19 cellular contexts compared by ENCODE assay signal in the genomic region with DNA sequence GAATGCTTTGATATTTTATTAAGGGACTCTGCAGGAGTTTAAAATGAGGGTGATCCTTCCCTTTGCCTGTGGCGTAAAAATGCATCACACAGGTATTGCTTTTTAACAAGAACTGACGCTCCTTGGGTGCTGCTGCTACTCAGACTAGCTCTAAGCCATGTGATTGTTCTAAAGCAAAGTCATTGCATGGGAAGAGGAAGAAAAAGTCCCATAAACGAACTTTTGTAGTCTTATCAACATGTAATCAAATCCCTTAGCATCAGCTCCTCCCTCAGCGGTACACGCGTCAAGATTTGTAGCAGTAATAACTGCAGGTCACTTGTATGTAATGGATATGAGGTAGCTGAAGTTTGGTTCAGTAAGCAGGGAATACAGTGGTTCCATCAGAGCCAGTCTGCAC. TPM values are rescaled to one million over a fixed set of nuclear protein-coding genes. Genes with fewer than 3 reads are reported as not detected.
DNase-seq lines count a peak whose midpoint lies in the region; ATAC-seq and TF ChIP-seq lines count a peak whose summit lies in the region.
"Had no signal": no experiment of that assay in that cellular context is flagged by ENCODE, and none has a peak within 500 bp of the region (broad histone marks: within the 10 kb centered on the region; RNA-seq: fewer than 3 reads in every experiment).

No MANE protein-coding gene starts in this region.

- TF ChIP-seq RAD21 in HCT116 (IDR thresholded peaks at IDR 0.05; ENCODE audit: low read depth) = no peak

- H3K4me2 ChIP-seq in HCT116 (ENCODE audit: low read length) = peak overlapping the region; percentile 4; the same call in 1 of the 2 replicates

- TF ChIP-seq CTCF in HCT116 (IDR thresholded peaks at IDR 0.05 in 2 of 3, conservative IDR thresholded peaks at IDR 0.05 in 1 of 3; ENCODE audit: borderline replicate concordance in 1 of 3, insufficient read depth in 1 of 3, low read depth in 2 of 3, low read length in 2 of 3) = no peak

- RAD21 ChIA-PET in HCT116 (lab: Charles Lee; ENCODE audit: low non-redundant PET in 1 of 2, low total read pairs in 2 of 2, uncharacterized antibody in 2 of 2, unreplicated experiment in 2 of 2) = no interaction called here

- POLR2A ChIA-PET in HCT116 (lab: Charles Lee) = no interaction called here

- H3K4me3 ChIP-seq in HCT116 (replicated peaks in 1 of 2; ENCODE audit: low read depth in 1 of 2, low read length in 2 of 2) = no peak overlapping the region
- H3K4me3 ChIP-seq: MG63 had no signal

- H3K9me3 ChIP-seq in HCT116 (ENCODE audit: control insufficient read depth in 1 of 2, insufficient read depth in 1 of 2, low read depth in 1 of 2, low read length in 2 of 2) = no peaks in the 10 kb centered on the region
- H3K9me3 ChIP-seq: MG63 had no signal

- H3K4me1 ChIP-seq in HCT116 (ENCODE audit: control insufficient read depth in 1 of 2, insufficient read depth in 2 of 2, low read length in 2 of 2) = peaks cover 4 to 22% of the 10 kb centered on the region in 2 experiments; a peak in 3 of 4 replicates

- H3K27me3 ChIP-seq in HCT116 (ENCODE audit: insufficient read depth, low read length) = no peaks in the 10 kb centered on the region
- H3K27me3 ChIP-seq: MG63 had no signal

- H3K9ac ChIP-seq in HCT116 (ENCODE audit: low read length) = no peak overlapping the region

- peak; percentile 47 for DNase-seq in CD1c-positive myeloid dendritic cell (ENCODE audit: extremely low spot score)
- DNase-seq in HCT116 (ENCODE audit: low read depth, low spot score) = no peak
- DNase-seq in SW480 (ENCODE audit: low spot score) = peak; percentile 23
- DNase-seq in left kidney (ENCODE audit: low read depth, low spot score) = peak; percentile 89
- no peak for DNase-seq in activated CD4-positive, CD25-positive, alpha-beta regulatory T cell treated with anti-CD3 and anti-CD28 coated beads, Interleukin-2, amount 50 U/mL, for 72 hours
- no peak for DNase-seq in NCI-H2107 treated with DMSO at 0.1 percent for 48 hours (lab: John Stamatoyannopoulos, UW; ENCODE audit: unreplicated experiment)
- DNase-seq: COR-L47; DMS53; KG1; MG63; NCI-H1105 treated with DMSO at 0.1 percent for 48 hours; NCI-H1694 treated with DMSO at 0.1 percent for 48 hours; NCI-H2107; NCI-H446 treated with DMSO at 0.1 percent for 48 hours; NK-92 treated with Interleukin-12 subunit alpha and Interleukin-12 subunit beta, amount 100 ng/mL, for 24 hours; PC-3; SW 1271 had no signal

- CTCF ChIA-PET in HCT116 (lab: Charles Lee) = interaction anchor here (4.6 kb wide), 1 partner anchor 154 kb away, joined by 36 read pairs; no protein-coding TSS in a partner anchor

- no peak overlapping the region for H3K27ac ChIP-seq in HCT116 (ENCODE audit: low read depth, low read length)
- H3K27ac ChIP-seq: RWPE1 had no signal

- BruUV-seq in HCT116 (replicated peaks; lab: Mats Ljungman, UMichigan) = no TSS peak

- H3K36me3 ChIP-seq in HCT116 (ENCODE audit: control insufficient read depth in 1 of 2, insufficient read depth in 2 of 2, low read length in 2 of 2) = no peaks in the 10 kb centered on the region
- H3K36me3 ChIP-seq: MG63 had no signal

- ATAC-seq in HCT116 = no peak
- no peak for ATAC-seq in GM21447 (IDR thresholded peaks at IDR 0.05; ENCODE audit: unreplicated experiment)
- ATAC-seq: PC-3 had no signal

- no peaks in the 10 kb centered on the region for H3K9me2 ChIP-seq in HCT116 (ENCODE audit: insufficient read depth)

- no peaks in the 10 kb centered on the region for H4K20me1 ChIP-seq in HCT116 (ENCODE audit: insufficient read depth)

- intact Hi-C loops in HCT116 (cut with micrococcal nuclease) = loop anchor here (10.0 kb wide), 1 partner anchor 591 kb away; no protein-coding TSS in a partner anchor

- TF ChIP-seq POLR2A in HCT116 (IDR thresholded peaks at IDR 0.05; ENCODE audit: borderline replicate concordance, extremely low read depth, insufficient read depth, insufficient read length) = no peak

- no peak overlapping the region for H2AFZ ChIP-seq in HCT116 (ENCODE audit: low read depth, low read length, poor library complexity, severe bottlenecking)

- H3K79me2 ChIP-seq in HCT116 (ENCODE audit: insufficient read depth, low read length) = no peaks in the 10 kb centered on the region

TF ChIP-seq in HCT116, 20 proteins besides CTCF, POLR2A, EP300 and RAD21:
- no peak for TF ChIP-seq ELF1 (IDR thresholded peaks at IDR 0.05; ENCODE audit: borderline replicate concordance, low read depth)
- TF ChIP-seq SRF (IDR thresholded peaks at IDR 0.05; ENCODE audit: low read depth) = no peak
- TF ChIP-seq CEBPB (IDR thresholded peaks at IDR 0.05; ENCODE audit: low read depth) = no peak
- no peak for TF ChIP-seq SIN3A (IDR thresholded peaks at IDR 0.05; ENCODE audit: low read depth)
- TF ChIP-seq POLR2AphosphoS5 (IDR thresholded peaks at IDR 0.05; ENCODE audit: low read depth, low read length) = no peak
- TF ChIP-seq, protein P1, sequence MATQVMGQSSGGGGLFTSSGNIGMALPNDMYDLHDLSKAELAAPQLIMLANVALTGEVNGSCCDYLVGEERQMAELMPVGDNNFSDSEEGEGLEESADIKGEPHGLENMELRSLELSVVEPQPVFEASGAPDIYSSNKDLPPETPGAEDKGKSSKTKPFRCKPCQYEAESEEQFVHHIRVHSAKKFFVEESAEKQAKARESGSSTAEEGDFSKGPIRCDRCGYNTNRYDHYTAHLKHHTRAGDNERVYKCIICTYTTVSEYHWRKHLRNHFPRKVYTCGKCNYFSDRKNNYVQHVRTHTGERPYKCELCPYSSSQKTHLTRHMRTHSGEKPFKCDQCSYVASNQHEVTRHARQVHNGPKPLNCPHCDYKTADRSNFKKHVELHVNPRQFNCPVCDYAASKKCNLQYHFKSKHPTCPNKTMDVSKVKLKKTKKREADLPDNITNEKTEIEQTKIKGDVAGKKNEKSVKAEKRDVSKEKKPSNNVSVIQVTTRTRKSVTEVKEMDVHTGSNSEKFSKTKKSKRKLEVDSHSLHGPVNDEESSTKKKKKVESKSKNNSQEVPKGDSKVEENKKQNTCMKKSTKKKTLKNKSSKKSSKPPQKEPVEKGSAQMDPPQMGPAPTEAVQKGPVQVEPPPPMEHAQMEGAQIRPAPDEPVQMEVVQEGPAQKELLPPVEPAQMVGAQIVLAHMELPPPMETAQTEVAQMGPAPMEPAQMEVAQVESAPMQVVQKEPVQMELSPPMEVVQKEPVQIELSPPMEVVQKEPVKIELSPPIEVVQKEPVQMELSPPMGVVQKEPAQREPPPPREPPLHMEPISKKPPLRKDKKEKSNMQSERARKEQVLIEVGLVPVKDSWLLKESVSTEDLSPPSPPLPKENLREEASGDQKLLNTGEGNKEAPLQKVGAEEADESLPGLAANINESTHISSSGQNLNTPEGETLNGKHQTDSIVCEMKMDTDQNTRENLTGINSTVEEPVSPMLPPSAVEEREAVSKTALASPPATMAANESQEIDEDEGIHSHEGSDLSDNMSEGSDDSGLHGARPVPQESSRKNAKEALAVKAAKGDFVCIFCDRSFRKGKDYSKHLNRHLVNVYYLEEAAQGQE (IDR thresholded peaks at IDR 0.05; ENCODE audit: low read depth) = no peak
TF ChIP-seq in HCT116: peak in this region for 0.

RNA-seq across cellular contexts. Expression of a gene that starts 48.3 kb away (rescaled TPM):
- 25.2 TPM for total RNA-seq in HCT116 (2021; ENCODE audit: unreplicated experiment)
- polyA plus RNA-seq in HCT116 (2012) = 18.8 and 19.2 TPM in 2 replicates

Comparison
In these comparisons a context has a peak if more than half of its experiments do, and no peak if none do; other contexts are left out.
1. DNase-seq: peak in CD1c-positive myeloid dendritic cell (single experiment), SW480 (single experiment) and left kidney (single experiment); none in HCT116 (single experiment), activated CD4-positive, CD25-positive, alpha-beta regulatory T cell treated with anti-CD3 and anti-CD28 coated beads, Interleukin-2, amount 50 U/mL, for 72 hours (single experiment) and NCI-H2107 treated with DMSO at 0.1 percent for 48 hours (single experiment).